In genomic region chr21:33394260-33394659, GRCh38 we compare ENCODE assay signal across 13 cellular contexts. TPM values are rescaled to one million over a fixed set of nuclear protein-coding genes. Genes with fewer than 3 reads are reported as not detected.
DNase-seq lines count a peak whose midpoint lies in the region; FAIRE-seq lines count a peak whose summit lies in the region.
"Had no signal": no experiment of that assay in that cellular context is flagged by ENCODE, and none has a peak within 500 bp of the region (broad histone marks: within the 10 kb centered on the region; RNA-seq: fewer than 3 reads in every experiment).

No MANE protein-coding gene starts in this region.

- FAIRE-seq in GM18507 (lab: Jason Lieb, UNC) = peak; percentile 47
- no peak for FAIRE-seq in frontal cortex (lab: Jason Lieb, UNC)

- no peak for DNase-seq in GM18507 (ENCODE audit: extremely low spot score, insufficient read length, low read depth)
- peak; percentile 20 for DNase-seq in OCI-M1 (lab: John Stamatoyannopoulos, UW)
- DNase-seq in globus pallidus (ENCODE audit: low spot score) = peak; percentile 51
- peak; percentile 74 for DNase-seq in pons (ENCODE audit: low spot score)
- DNase-seq in hepatic stellate cell (ENCODE audit: low spot score) = no peak
- no peak for DNase-seq in GM03348 (ENCODE audit: low spot score)
- DNase-seq in frontal cortex (ENCODE audit: low spot score in 2 of 2) = no peak
- DNase-seq in amniotic stem cell (lab: John Stamatoyannopoulos, UW) = no peak
- DNase-seq: activated CD4-positive, alpha-beta T cell treated with anti-CD3 and anti-CD28 coated beads for 4 hours; brain microvascular endothelial cell; NCI-H1092 treated with DMSO at 0.1 percent for 48 hours; NCI-H524 treated with DMSO at 0.1 percent for 48 hours; stimulated activated CD4-positive, alpha-beta T cell treated with anti-CD3 and anti-CD28 coated beads, Interleukin-4, amount 100 ng/mL, for 4 hours had no signal

RNA-seq across cellular contexts. Expression of gene IFNGR2, which starts 9.0 kb away (rescaled TPM):
- 60.3 TPM for total RNA-seq in frontal cortex

Comparison
In these comparisons a context has a peak if more than half of its experiments do, and no peak if none do; other contexts are left out.
1. DNase-seq: peak in OCI-M1 (single experiment), globus pallidus (single experiment) and pons (single experiment); none in GM18507 (single experiment), hepatic stellate cell (single experiment), GM03348 (single experiment), frontal cortex (0 of 2) and amniotic stem cell (single experiment).